ENCODE assay signal across 8 cellular contexts in genomic region chr17:74770498-74771318, GRCh38. TPM values are rescaled to one million over a fixed set of nuclear protein-coding genes. Genes with fewer than 3 reads are reported as not detected.
DNase-seq lines count a peak whose midpoint lies in the region; ATAC-seq and TF ChIP-seq lines count a peak whose summit lies in the region.

No MANE protein-coding gene starts in this region.

- POLR2A ChIA-PET in AG04449 (lab: Yijun Ruan, JAX): interaction anchor here (1.2 kb wide), 1 partner anchor 26 kb away, joined by 5 read pairs; no protein-coding TSS in a partner anchor

- peaks cover 23 to 61% (median 34%) of the 10 kb centered on the region in 3 donors for H3K36me3 ChIP-seq in tibial artery

- no peaks in the 10 kb centered on the region for H3K27me3 ChIP-seq in tibial artery

- H3K4me3 ChIP-seq in AG04449 (ENCODE audit: low read depth, low read length) (no peak overlapping the region), tibial artery (no peak overlapping the region)

- DNase-seq in AG04449 (ENCODE audit: low read depth, low spot score) (no peak), NOMO-1 (lab: John Stamatoyannopoulos, UW; ENCODE audit: unreplicated experiment in 2 of 2) (peak; percentile 56 to 65), activated T-cell treated with anti-CD3 and anti-CD28 coated beads for 24 hours (ENCODE audit: low read depth) (peak; percentile 65), erythroblast (lab: John Stamatoyannopoulos, UW) (peak; percentile 60 to 81), neural crest cell (ENCODE audit: low read depth, low spot score) (peak; percentile 45), tibial artery (no peak)

- no peaks in the 10 kb centered on the region for H3K27me3 Mint-ChIP-seq in neural crest cell (ENCODE audit: low read depth)

- peaks cover 21% of the 10 kb centered on the region for H3K4me1 Mint-ChIP-seq in neural crest cell

- H3K36me3 Mint-ChIP-seq in neural crest cell (ENCODE audit: low read depth): peaks cover 11% of the 10 kb centered on the region

- TF ChIP-seq CTCF in AG04449 (IDR thresholded peaks at IDR 0.05; ENCODE audit: insufficient read depth, low read length, missing control alignments) (peak; percentile 91), neural crest cell (conservative IDR thresholded peaks at IDR 0.05) (peak; percentile 82), tibial artery (IDR thresholded peaks at IDR 0.05) (peak; percentile 61 to 71)

- H3K27ac Mint-ChIP-seq in neural crest cell (ENCODE audit: unreplicated experiment): no peak overlapping the region

- no peak overlapping the region for H3K27ac ChIP-seq in tibial artery

- H3K9me3 ChIP-seq in tibial artery: no peaks in the 10 kb centered on the region

- CTCF ChIA-PET in AG04449 (lab: Yijun Ruan, JAX): interaction anchor here (0.9 to 10.6 kb wide), 13 partner anchors 8 to 114 kb away, joined by 3 to 150 read pairs (median 13); no protein-coding TSS in a partner anchor

- H3K4me3 Mint-ChIP-seq in neural crest cell: peak overlapping the region; percentile 76

- H3K4me1 ChIP-seq in tibial artery: peaks cover 0 to 37% (median 29%) of the 10 kb centered on the region in 4 donors

- ATAC-seq in GM19351 (IDR thresholded peaks at IDR 0.05; ENCODE audit: unreplicated experiment) (peak; percentile 54), GM21367 (IDR thresholded peaks at IDR 0.05; ENCODE audit: unreplicated experiment) (no peak)

- no peaks in the 10 kb centered on the region for H3K9me3 Mint-ChIP-seq in neural crest cell

- intact Hi-C loops in tibial artery (cut with DNase I; ENCODE audit: low total_unique reads): loop anchor here (10.0 kb wide), 1 partner anchor 566 kb away; the partner anchor contains the start of gene RPL38

- TF ChIP-seq POLR2A in erythroblast (IDR thresholded peaks at IDR 0.05; ENCODE audit: low read length): no peak

RNA-seq across cellular contexts. Expression of gene NAT9, which starts 5.4 kb away (rescaled TPM):
- 66.9 and 67.7 TPM in 2 replicates for total RNA-seq in neural crest cell

RNA-seq across cellular contexts. Expression of gene NHERF1, which starts 22.3 kb away (rescaled TPM):
- 51.7 and 52.2 TPM in 2 replicates for total RNA-seq in neural crest cell

RNA-seq across cellular contexts. Expression of gene RAB37, which starts 33.7 kb away (rescaled TPM):
- total RNA-seq in neural crest cell: not detected in 2 replicates

RNA-seq across cellular contexts. Expression of gene CD300LF, which starts 58.0 kb away (rescaled TPM):
- total RNA-seq in neural crest cell: not detected in 2 replicates

Comparison
In these comparisons a context has a peak if more than half of its experiments do, and no peak if none do; other contexts are left out.
1. DNase-seq: peak in NOMO-1 (2 of 2), activated T-cell treated with anti-CD3 and anti-CD28 coated beads for 24 hours (single experiment), erythroblast (2 of 2) and neural crest cell (single experiment); none in AG04449 (single experiment) and tibial artery (0 of 2).
2. Peak in every context shown above with its lines, with median percentiles within 50 percentile points of each other: CTCF ChIP-seq.